Comparison of ENCODE assay signal across 11 cellular contexts in genomic region chr17:916315-916714, GRCh38.
A peak's percentile ranks its signal among the peaks of the same experiment; 100 is the strongest.
DNase-seq lines count a peak whose midpoint lies in the region; ATAC-seq and TF ChIP-seq lines count a peak whose summit lies in the region.
"Had no signal": no experiment of that assay in that cellular context is flagged by ENCODE, and none has a peak within 500 bp of the region (broad histone marks: within the 10 kb centered on the region; RNA-seq: fewer than 3 reads in every experiment).

No MANE protein-coding gene starts in this region.

- H3K4me1 ChIP-seq in gastroesophageal sphincter (peaks cover 0 to 59% (median 0%) of the 10 kb centered on the region in 3 donors), rectal smooth muscle tissue (ENCODE audit: control insufficient read depth, insufficient read depth, low read length) (peaks cover 13% of the 10 kb centered on the region), Peyer's patch (peaks cover 0 to 4% (median 0%) of the 10 kb centered on the region in 4 donors)
- H3K4me1 ChIP-seq: ascending aorta had no signal

- H3K4me3 ChIP-seq in H7 (ENCODE audit: insufficient read depth, low read depth, low read length) (no peak overlapping the region), astrocyte of the cerebellum (ENCODE audit: low read depth, low read length) (no peak overlapping the region), gastroesophageal sphincter (no peak overlapping the region), rectal smooth muscle tissue (ENCODE audit: low read length) (no peak overlapping the region), Peyer's patch (no peak overlapping the region)
- H3K4me3 ChIP-seq: ascending aorta had no signal

- TF ChIP-seq CTCF in astrocyte of the cerebellum (IDR thresholded peaks at IDR 0.05; ENCODE audit: low read depth, low read length, missing control alignments) (peak; percentile 17), gastroesophageal sphincter (IDR thresholded peaks at IDR 0.05) (peak in 1 of 4 experiments; percentile 23), Peyer's patch (IDR thresholded peaks at IDR 0.05) (peak in 1 of 6 experiments; percentile 1)

- ATAC-seq in gastroesophageal sphincter = no peak
- ATAC-seq: naive thymus-derived CD8-positive, alpha-beta T cell had no signal

- H3K9me3 ChIP-seq in gastroesophageal sphincter = no peaks in the 10 kb centered on the region
- no peaks in the 10 kb centered on the region for H3K9me3 ChIP-seq in Peyer's patch
- H3K9me3 ChIP-seq: ascending aorta had no signal

- DNase-seq in H7 = peak; percentile 49
- DNase-seq in astrocyte of the cerebellum (ENCODE audit: low read depth) = no peak
- DNase-seq in NCI-H82 treated with DMSO at 0.1 percent for 48 hours (lab: John Stamatoyannopoulos, UW; ENCODE audit: unreplicated experiment) = no peak
- DNase-seq in Peyer's patch = no peak
- DNase-seq in NCI-H1417 (lab: John Stamatoyannopoulos, UW) = no peak
- DNase-seq in NCI-H1694 (lab: John Stamatoyannopoulos, UW) = no peak
- DNase-seq: activated CD4-positive, alpha-beta T cell treated with anti-CD3 and anti-CD28 coated beads for 48 hours; naive thymus-derived CD8-positive, alpha-beta T cell had no signal

- no peak for TF ChIP-seq POLR2A in gastroesophageal sphincter (IDR thresholded peaks at IDR 0.05)
- TF ChIP-seq POLR2A in Peyer's patch (IDR thresholded peaks at IDR 0.05) = no peak

- H3K27me3 ChIP-seq in H7 (ENCODE audit: control insufficient read depth, insufficient read depth, low read length) (no peaks in the 10 kb centered on the region), gastroesophageal sphincter (no peaks in the 10 kb centered on the region), rectal smooth muscle tissue (ENCODE audit: control insufficient read depth, insufficient read depth, low read length) (no peaks in the 10 kb centered on the region), Peyer's patch (no peaks in the 10 kb centered on the region)
- H3K27me3 ChIP-seq: ascending aorta had no signal

- WGBS in gastroesophageal sphincter (ENCODE audit: low coverage in 1 of 2), 2 donors = 58 to 83% methylated on average over 2 to 7 of the region's 7 CpGs

- no peak overlapping the region for H3K9ac ChIP-seq in rectal smooth muscle tissue (ENCODE audit: low read length)

- H3K36me3 ChIP-seq in H7 (replicated peaks; ENCODE audit: control insufficient read depth, insufficient read depth, low read length) = no peaks in the 10 kb centered on the region
- no peaks in the 10 kb centered on the region for H3K36me3 ChIP-seq in gastroesophageal sphincter
- H3K36me3 ChIP-seq in rectal smooth muscle tissue (ENCODE audit: control insufficient read depth, insufficient read depth, low read length) = no peaks in the 10 kb centered on the region
- H3K36me3 ChIP-seq in Peyer's patch = no peaks in the 10 kb centered on the region
- H3K36me3 ChIP-seq: ascending aorta had no signal

- TF ChIP-seq EP300 in gastroesophageal sphincter (IDR thresholded peaks at IDR 0.05) = no peak

- H3K27ac ChIP-seq in gastroesophageal sphincter = peak overlapping the region in 3 of 4 donors; percentile 67 to 78 (median 69)
- H3K27ac ChIP-seq in rectal smooth muscle tissue (ENCODE audit: low read depth, low read length) = peak overlapping the region; percentile 73
- H3K27ac ChIP-seq in Peyer's patch = peak overlapping the region in 1 of 4 donors; percentile 59

- in situ Hi-C loops in astrocyte of the cerebellum (cut with HindIII; ENCODE audit: low sequenced_read_pairs) = no loop called here
